ENCODE assay signal across 16 cellular contexts in genomic region chr7:157712666-157713235, GRCh38.
DNase-seq lines count a peak whose midpoint lies in the region; ATAC-seq and TF ChIP-seq lines count a peak whose summit lies in the region.
"Had no signal": no experiment of that assay in that cellular context is flagged by ENCODE, and none has a peak within 500 bp of the region (broad histone marks: within the 10 kb centered on the region; RNA-seq: fewer than 3 reads in every experiment).

No MANE protein-coding gene starts in this region.

- no peak overlapping the region for H3K4me3 Mint-ChIP-seq in H9

- H2BK20ac ChIP-seq in H9 (ENCODE audit: low read depth, low read length, poor library complexity, severe bottlenecking): no peak overlapping the region

- H2BK5ac ChIP-seq in H9 (ENCODE audit: insufficient read length, low read length): no peak overlapping the region

- no peaks in the 10 kb centered on the region for H3K27me3 ChIP-seq in H9 (ENCODE audit: insufficient read depth, low read length)

- no peaks in the 10 kb centered on the region for H4K20me1 ChIP-seq in H9 (ENCODE audit: control insufficient read depth, insufficient read depth, insufficient read length)

- H3K27ac ChIP-seq in H9 (ENCODE audit: insufficient read length, low read depth, low read length): no peak overlapping the region

- WGBS in H9 (ENCODE audit: extremely low coverage, insufficient read length, low lambda C conversion rate): no CpG with 5 or more reads among the region's 15 CpGs

- H3T11ph ChIP-seq in H9 (ENCODE audit: low read length): no peak overlapping the region

- H3K36me3 Mint-ChIP-seq in H9 (ENCODE audit: insufficient read depth in 1 of 3, low read depth in 3 of 3): no peaks in the 10 kb centered on the region

- H2BK12ac ChIP-seq in H9 (ENCODE audit: insufficient read length, low read depth, low read length): no peak overlapping the region

- no peak overlapping the region for H4K8ac ChIP-seq in H9 (replicated peaks; ENCODE audit: insufficient read length, low read depth, low read length)

- H3K79me2 ChIP-seq in H9 (ENCODE audit: insufficient read depth, low read length): no peaks in the 10 kb centered on the region

- no peak overlapping the region for H2AK5ac ChIP-seq in H9 (ENCODE audit: insufficient read length, low read length)

- H3K23ac ChIP-seq in H9 (ENCODE audit: insufficient read length, low read depth, low read length): no peak overlapping the region

- no peak overlapping the region for H2AFZ ChIP-seq in H9 (ENCODE audit: low read length)

- no peak overlapping the region for H3K4me2 ChIP-seq in H9 (ENCODE audit: insufficient read depth, insufficient read length, low read length)

- H3K4ac ChIP-seq in H9 (ENCODE audit: low read depth, low read length): no peak overlapping the region

- no peaks in the 10 kb centered on the region for H3K4me1 ChIP-seq in H9 (ENCODE audit: insufficient read depth, low read length)

- ATAC-seq in omental fat pad (ENCODE audit: low FRiP score): no peak
- no peak for ATAC-seq in GM19324 (IDR thresholded peaks at IDR 0.05; ENCODE audit: low FRiP score, unreplicated experiment)
- ATAC-seq in HG03439 (IDR thresholded peaks at IDR 0.05; ENCODE audit: unreplicated experiment): no peak

- H3K27me3 Mint-ChIP-seq in H9 (ENCODE audit: low read depth): peaks cover 60% of the 10 kb centered on the region

- H3K23me2 ChIP-seq in H9 (ENCODE audit: insufficient read length, low read depth, low read length, poor library complexity, severe bottlenecking): no peaks in the 10 kb centered on the region

- H2BK15ac ChIP-seq in H9 (ENCODE audit: low read depth, low read length): no peak overlapping the region

- no peak overlapping the region for H3K9ac ChIP-seq in H9 (ENCODE audit: extremely low read depth, insufficient read length, low read length)

- H3K56ac ChIP-seq in H9 (ENCODE audit: insufficient read length, low read depth, low read length): no peak overlapping the region

- H3K9me3 ChIP-seq in H9 (ENCODE audit: control insufficient read depth, low read depth, low read length): no peaks in the 10 kb centered on the region

- TF ChIP-seq CTCF in GM13977 (IDR thresholded peaks at IDR 0.05; ENCODE audit: extremely low read depth, insufficient read depth, missing control alignments) (no peak), H9 (conservative IDR thresholded peaks at IDR 0.05) (no peak), omental fat pad (IDR thresholded peaks at IDR 0.05) (no peak)

- H4K5ac ChIP-seq in H9 (ENCODE audit: insufficient read length, low read depth, low read length): no peak overlapping the region

- no peak overlapping the region for H2BK120ac ChIP-seq in H9 (ENCODE audit: low read depth, low read length, poor library complexity, severe bottlenecking)

- H3K79me1 ChIP-seq in H9 (ENCODE audit: insufficient read depth, low read depth, low read length, poor library complexity, severe bottlenecking): no peaks in the 10 kb centered on the region

- H3K14ac ChIP-seq in H9 (ENCODE audit: insufficient read depth, low read length): no peak overlapping the region; the same call in 1 of the 2 replicates

- in situ Hi-C loops in GM13977 (cut with MboI; ENCODE audit: low pct_unique_long_range_greater_than_20kb, low sequenced_read_pairs, unreplicated experiment): no loop called here

- peaks cover 0 to 11% of the 10 kb centered on the region in 2 experiments; a peak in 2 of 4 replicates for H3K4me1 Mint-ChIP-seq in H9

- H4K91ac ChIP-seq in H9 (ENCODE audit: insufficient read length, low read depth, low read length): no peak overlapping the region

- no peak overlapping the region for H3K27ac Mint-ChIP-seq in H9

- peaks cover 0 to 2% of the 10 kb centered on the region in 2 experiments; a peak in 2 of 5 replicates for H3K9me3 Mint-ChIP-seq in H9

- DNase-seq in GM13977 (ENCODE audit: low spot score) (peak; percentile 21), H9 (peak; percentile 32), NOMO-1 treated with dmso at 0.1 percent for 144 hours (lab: John Stamatoyannopoulos, UW; ENCODE audit: unreplicated experiment) (peak; percentile 9), ecto neural progenitor cell (ENCODE audit: low spot score) (peak; percentile 44), omental fat pad (ENCODE audit: low spot score) (no peak)
- DNase-seq: ACHN; AML-193; COR-L47; KG1; NCI-H1105 treated with DMSO at 0.1 percent for 48 hours; NCI-H187 treated with DMSO at 0.1 percent for 48 hours; NCI-H526 treated with DMSO at 0.1 percent for 48 hours; NK-92 treated with Interleukin-12 subunit alpha and Interleukin-12 subunit beta, amount 100 ng/mL, for 24 hours; SW 1271 had no signal

- no peak overlapping the region for H3K18ac ChIP-seq in H9 (ENCODE audit: insufficient read length, low read depth, low read length)
